Comparison of ENCODE assay signal across 8 cellular contexts in the genomic region with DNA sequence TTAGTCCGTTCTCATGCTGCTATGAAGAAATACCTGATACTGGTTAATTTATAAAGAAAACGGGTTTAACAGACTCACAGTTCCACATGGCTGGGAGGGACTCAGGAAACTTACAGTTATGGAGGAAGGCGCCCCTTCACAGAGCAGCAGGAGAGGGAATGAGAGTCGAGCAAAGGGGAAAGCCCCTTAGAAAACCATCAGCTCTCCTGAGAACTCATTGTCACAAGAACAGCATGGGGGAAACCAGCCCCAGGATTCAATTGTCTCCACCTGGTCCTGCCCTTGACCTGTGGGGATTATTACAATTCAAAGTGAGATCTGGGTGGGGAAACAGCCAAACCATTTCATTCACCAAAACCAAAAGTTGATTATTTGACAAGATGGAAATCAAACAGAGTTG.
A peak's percentile ranks its signal among the peaks of the same experiment; 100 is the strongest.
DNase-seq lines count a peak whose midpoint lies in the region; ATAC-seq and TF ChIP-seq lines count a peak whose summit lies in the region.
"Not testable (repeated sequence)": the region's sequence is repeated elsewhere in the genome, so short reads cannot be mapped to it uniquely, and the experiment has no call there.

No MANE protein-coding gene starts in this region.

- H3K4me1 ChIP-seq in HUES48 (ENCODE audit: control insufficient read depth, insufficient read depth, low read length), result peaks cover 10% of the 10 kb centered on the region
- not testable (repeated sequence) for H3K4me1 ChIP-seq in endodermal cell (ENCODE audit: control insufficient read depth, insufficient read depth, low read length); iPS-20b (ENCODE audit: insufficient read depth, low read length)

- CTCF ChIA-PET in activated CD8-positive, alpha-beta T cell treated with anti-CD3 and anti-CD28 coated beads for 36 hours (lab: Charles Lee), result not testable (repeated sequence)

- not testable (repeated sequence) for ATAC-seq in activated CD8-positive, alpha-beta T cell treated with anti-CD3 and anti-CD28 coated beads for 36 hours
- peak; percentile 54 to 76 for ATAC-seq in stimulated activated naive B cell treated with anti-CD40 and anti-IgM and Interleukin-4, amounts not matched to agents 10 μg/mL and 1 μg/mL and 100 μg/mL, for 72 hours (replicated peaks)

- H3K36me3 Mint-ChIP-seq in CD14-positive monocyte; T-helper 2 cell treated with Interferon-gamma antibody and Interleukin-4, amounts not matched to agents 5 μg/mL and 100 μg/mL, for 36 hours (ENCODE audit: low read depth); activated CD8-positive, alpha-beta T cell treated with anti-CD3 and anti-CD28 coated beads for 36 hours (ENCODE audit: low read depth); endodermal cell (ENCODE audit: low read depth); stimulated activated naive B cell treated with anti-CD40 and anti-IgM and Interleukin-4, amounts not matched to agents 10 μg/mL and 1 μg/mL and 100 μg/mL, for 72 hours: not testable (repeated sequence)

- H3K27ac Mint-ChIP-seq in CD14-positive monocyte; T-helper 2 cell treated with Interferon-gamma antibody and Interleukin-4, amounts not matched to agents 5 μg/mL and 100 μg/mL, for 36 hours; activated CD8-positive, alpha-beta T cell treated with anti-CD3 and anti-CD28 coated beads for 36 hours; endodermal cell; stimulated activated naive B cell treated with anti-CD40 and anti-IgM and Interleukin-4, amounts not matched to agents 10 μg/mL and 1 μg/mL and 100 μg/mL, for 72 hours: not testable (repeated sequence)

- DNase-seq in CD14-positive monocyte (ENCODE audit: low spot score); T-helper 2 cell treated with Interferon-gamma antibody and Interleukin-4, amounts not matched to agents 5 μg/mL and 100 μg/mL, for 36 hours (ENCODE audit: low spot score); activated CD8-positive, alpha-beta T cell treated with anti-CD3 and anti-CD28 coated beads for 36 hours: not testable (repeated sequence)
- DNase-seq in endodermal cell (peak; percentile 76), iPS DF 4.7 (ENCODE audit: extremely low read depth, low spot score) (peak; percentile 14)
- peak; percentile 15 for DNase-seq in stimulated activated naive B cell treated with anti-CD40 and anti-IgM and Interleukin-4, amounts not matched to agents 10 μg/mL and 1 μg/mL and 100 μg/mL, for 72 hours

- H3K9me3 ChIP-seq in HUES48 (ENCODE audit: control insufficient read depth, insufficient read depth, low read length); endodermal cell (ENCODE audit: control insufficient read depth, low read length); iPS-20b (ENCODE audit: insufficient read depth, low read depth, low read length): not testable (repeated sequence)

- WGBS in endodermal cell (ENCODE audit: insufficient coverage in 1 of 2, insufficient read length in 1 of 2), 2 experiments, result 24% methylated on average over 4 of the region's 4 CpGs; no CpG with 5 or more reads in 1 of the 2 experiments

- POLR2A ChIA-PET in activated CD8-positive, alpha-beta T cell treated with anti-CD3 and anti-CD28 coated beads for 36 hours (lab: Charles Lee), result not testable (repeated sequence)

- intact Hi-C loops in CD14-positive monocyte (cut with micrococcal nuclease); activated CD8-positive, alpha-beta T cell treated with anti-CD3 and anti-CD28 coated beads for 36 hours (cut with micrococcal nuclease): not testable (repeated sequence)

- not testable (repeated sequence) for H3K9ac ChIP-seq in HUES48 (ENCODE audit: low read depth, low read length); endodermal cell (ENCODE audit: extremely low read depth, low read length, poor library complexity, severe bottlenecking)
- peak overlapping the region; percentile 18; the same call in 1 of the 2 replicates for H3K9ac ChIP-seq in iPS-20b (ENCODE audit: low read depth, low read length)

- H3K4me1 Mint-ChIP-seq in CD14-positive monocyte (peaks cover 11% of the 10 kb centered on the region), endodermal cell (peaks cover 19% of the 10 kb centered on the region)
- H3K4me1 Mint-ChIP-seq in T-helper 2 cell treated with Interferon-gamma antibody and Interleukin-4, amounts not matched to agents 5 μg/mL and 100 μg/mL, for 36 hours (ENCODE audit: low read depth); activated CD8-positive, alpha-beta T cell treated with anti-CD3 and anti-CD28 coated beads for 36 hours (ENCODE audit: low read depth): not testable (repeated sequence)
- H3K4me1 Mint-ChIP-seq in stimulated activated naive B cell treated with anti-CD40 and anti-IgM and Interleukin-4, amounts not matched to agents 10 μg/mL and 1 μg/mL and 100 μg/mL, for 72 hours, result peaks cover 3 to 15% of the 10 kb centered on the region in 2 donors

- H3K4me3 ChIP-seq in HUES48 (ENCODE audit: low read depth, low read length), result peak overlapping the region; percentile 33
- H3K4me3 ChIP-seq in endodermal cell (ENCODE audit: low read length), result not testable (repeated sequence)
- peak overlapping the region; percentile 40; the same call in 1 of the 2 replicates for H3K4me3 ChIP-seq in iPS-20b (ENCODE audit: low read length)

- peak overlapping the region; percentile 8 for H3K27ac ChIP-seq in HUES48 (ENCODE audit: low read depth, low read length)
- not testable (repeated sequence) for H3K27ac ChIP-seq in endodermal cell (ENCODE audit: low read depth, low read length); iPS-20b (ENCODE audit: low read length)

- H3K9me3 Mint-ChIP-seq in CD14-positive monocyte; T-helper 2 cell treated with Interferon-gamma antibody and Interleukin-4, amounts not matched to agents 5 μg/mL and 100 μg/mL, for 36 hours; activated CD8-positive, alpha-beta T cell treated with anti-CD3 and anti-CD28 coated beads for 36 hours; endodermal cell; stimulated activated naive B cell treated with anti-CD40 and anti-IgM and Interleukin-4, amounts not matched to agents 10 μg/mL and 1 μg/mL and 100 μg/mL, for 72 hours: not testable (repeated sequence)

- H3K27me3 ChIP-seq in HUES48 (ENCODE audit: control insufficient read depth, insufficient read depth, low read length); endodermal cell (ENCODE audit: control insufficient read depth, insufficient read depth, low read length, poor library complexity, severe bottlenecking); iPS-20b (ENCODE audit: insufficient read depth, low read length): not testable (repeated sequence)

- not testable (repeated sequence) for H3K36me3 ChIP-seq in HUES48 (ENCODE audit: control insufficient read depth, insufficient read depth, low read length); endodermal cell (ENCODE audit: control insufficient read depth, insufficient read depth, low read length); iPS-20b (ENCODE audit: insufficient read depth, low read depth, low read length)

- H3K27me3 Mint-ChIP-seq in CD14-positive monocyte (ENCODE audit: low read depth in 3 of 3); activated CD8-positive, alpha-beta T cell treated with anti-CD3 and anti-CD28 coated beads for 36 hours; endodermal cell (ENCODE audit: insufficient read depth); stimulated activated naive B cell treated with anti-CD40 and anti-IgM and Interleukin-4, amounts not matched to agents 10 μg/mL and 1 μg/mL and 100 μg/mL, for 72 hours: not testable (repeated sequence)
- H3K27me3 Mint-ChIP-seq in T-helper 2 cell treated with Interferon-gamma antibody and Interleukin-4, amounts not matched to agents 5 μg/mL and 100 μg/mL, for 36 hours (ENCODE audit: low read depth), result peaks cover 27% of the 10 kb centered on the region

- H3K4me3 Mint-ChIP-seq in CD14-positive monocyte, result peak overlapping the region; percentile 3 to 24
- H3K4me3 Mint-ChIP-seq in T-helper 2 cell treated with Interferon-gamma antibody and Interleukin-4, amounts not matched to agents 5 μg/mL and 100 μg/mL, for 36 hours, result peak overlapping the region; percentile 34
- H3K4me3 Mint-ChIP-seq in activated CD8-positive, alpha-beta T cell treated with anti-CD3 and anti-CD28 coated beads for 36 hours, result peak overlapping the region; percentile 3
- H3K4me3 Mint-ChIP-seq in endodermal cell, result not testable (repeated sequence)
- H3K4me3 Mint-ChIP-seq in stimulated activated naive B cell treated with anti-CD40 and anti-IgM and Interleukin-4, amounts not matched to agents 10 μg/mL and 1 μg/mL and 100 μg/mL, for 72 hours, result peak overlapping the region in 1 of 2 donors; percentile 20

- TF ChIP-seq CTCF in CD14-positive monocyte (IDR thresholded peaks at IDR 0.05); activated CD8-positive, alpha-beta T cell treated with anti-CD3 and anti-CD28 coated beads for 36 hours (IDR thresholded peaks at IDR 0.05); endodermal cell (conservative IDR thresholded peaks at IDR 0.05): not testable (repeated sequence)
